1 cellular context compared by ENCODE assay signal in genomic region chr7:92806496-92806895, GRCh38.
TF ChIP-seq lines count a peak whose summit lies in the region.

No MANE protein-coding gene starts in this region.

TF ChIP-seq in IMR-90, 13 proteins besides CTCF, POLR2A, EP300 and RAD21:
- TF ChIP-seq FOS (IDR thresholded peaks at IDR 0.05; ENCODE audit: low read depth, low read length), result no peak
- TF ChIP-seq USF2 (IDR thresholded peaks at IDR 0.05; ENCODE audit: low read depth, low read length), result no peak
- TF ChIP-seq CEBPB (IDR thresholded peaks at IDR 0.05; ENCODE audit: low read depth, low read length), result no peak
- no peak for TF ChIP-seq RCOR1 (IDR thresholded peaks at IDR 0.05; ENCODE audit: insufficient replicate concordance, low read length)
- TF ChIP-seq BHLHE40 (IDR thresholded peaks at IDR 0.05; ENCODE audit: low read depth, low read length), result no peak
- TF ChIP-seq NFE2L2 (IDR thresholded peaks at IDR 0.05; ENCODE audit: low read depth, low read length), result no peak
- no peak for TF ChIP-seq ELK1 (IDR thresholded peaks at IDR 0.05; ENCODE audit: borderline replicate concordance, low read depth, low read length)
- no peak for TF ChIP-seq CHD1 (IDR thresholded peaks at IDR 0.05; ENCODE audit: low read depth, low read length)
- TF ChIP-seq RFX5 (IDR thresholded peaks at IDR 0.05; ENCODE audit: low read depth, low read length), result no peak
- TF ChIP-seq SMC3 (IDR thresholded peaks at IDR 0.05; ENCODE audit: low read depth, low read length), result no peak
- TF ChIP-seq MAZ (IDR thresholded peaks at IDR 0.05; ENCODE audit: borderline replicate concordance, low read depth, low read length), result no peak
- TF ChIP-seq MAFK (IDR thresholded peaks at IDR 0.05; ENCODE audit: low read depth, low read length), result no peak
- TF ChIP-seq MXI1 (IDR thresholded peaks at IDR 0.05; ENCODE audit: borderline replicate concordance, low read depth, low read length), result no peak
